In the genomic region with DNA sequence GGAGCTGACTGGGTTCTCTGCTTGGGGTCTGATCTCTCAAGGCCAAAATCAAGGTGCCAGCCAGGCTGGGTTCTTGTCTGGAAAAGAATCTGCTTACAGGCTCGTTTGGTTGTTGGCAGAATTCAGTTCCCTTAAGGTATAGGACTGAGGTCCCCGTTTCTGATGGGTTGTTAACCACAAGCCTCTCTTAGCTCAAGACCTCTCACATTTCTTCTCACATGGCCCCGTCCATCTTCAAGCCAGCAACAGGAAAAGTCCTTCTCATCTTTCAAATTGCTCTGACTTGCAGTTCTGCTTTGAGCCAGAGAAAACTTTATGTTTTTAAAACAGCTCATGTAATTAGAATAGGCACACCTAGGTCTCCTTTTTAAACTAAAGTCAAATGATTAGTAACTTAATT, we compare ENCODE assay signal across 16 cellular contexts. TPM values are rescaled to one million over a fixed set of nuclear protein-coding genes. Genes with fewer than 3 reads are reported as not detected.
DNase-seq lines count a peak whose midpoint lies in the region; ATAC-seq and TF ChIP-seq lines count a peak whose summit lies in the region.
"Had no signal": no experiment of that assay in that cellular context is flagged by ENCODE, and none has a peak within 500 bp of the region (broad histone marks: within the 10 kb centered on the region; RNA-seq: fewer than 3 reads in every experiment).

No MANE protein-coding gene starts in this region.

- peak overlapping the region; percentile 71 for H2BK120ac ChIP-seq in mesenchymal stem cell (ENCODE audit: low read depth, low read length)

- peaks cover 30% of the 10 kb centered on the region for H3K4me1 Mint-ChIP-seq in MCF 10A (ENCODE audit: insufficient read depth, unreplicated experiment)

- no TSS peak for BruUV-seq in MCF 10A (replicated peaks; lab: Mats Ljungman, UMichigan)

- H4K8ac ChIP-seq in mesenchymal stem cell (ENCODE audit: low read length): no peak overlapping the region

- H3K14ac ChIP-seq in mesenchymal stem cell (ENCODE audit: low read length in 2 of 2): no peak overlapping the region

- no peaks in the 10 kb centered on the region for H3K9me3 Mint-ChIP-seq in MCF 10A (ENCODE audit: unreplicated experiment)
- H3K9me3 Mint-ChIP-seq: activated naive CD4-positive, alpha-beta T cell treated with anti-CD3 and anti-CD28 coated beads, Interleukin-2, amount 50 U/mL, for 72 hours; H9 had no signal

- peak overlapping the region; percentile 87 for H3K9ac ChIP-seq in mesenchymal stem cell (ENCODE audit: low read length)

- no peak overlapping the region for H2BK5ac ChIP-seq in mesenchymal stem cell (ENCODE audit: low read depth, low read length, poor library complexity, severe bottlenecking)

- no peaks in the 10 kb centered on the region for H3K27me3 Mint-ChIP-seq in MCF 10A (ENCODE audit: insufficient read depth, unreplicated experiment)

- H3K79me1 ChIP-seq in mesenchymal stem cell (replicated peaks; ENCODE audit: low read length, poor library complexity, severe bottlenecking): peaks cover 4% of the 10 kb centered on the region

- peaks cover 4% of the 10 kb centered on the region for H3K4me1 ChIP-seq in mesenchymal stem cell (ENCODE audit: control insufficient read depth, insufficient read depth, low read depth, low read length)
- H3K4me1 ChIP-seq in transverse colon: peaks cover 23 to 49% (median 31%) of the 10 kb centered on the region in 4 donors

- H4K91ac ChIP-seq in mesenchymal stem cell (ENCODE audit: low read length): no peak overlapping the region

- H2AK5ac ChIP-seq in mesenchymal stem cell (ENCODE audit: low read length, severe bottlenecking): no peak overlapping the region

- CTCF ChIA-PET in MCF 10A (lab: Yijun Ruan, JAX): interaction anchor here (0.7 to 2.2 kb wide), 4 partner anchors 10 to 64 kb away, joined by 3 to 7 read pairs (median 4); no protein-coding TSS in a partner anchor

- H3K18ac ChIP-seq in mesenchymal stem cell (ENCODE audit: low read depth in 1 of 2, low read length in 2 of 2): peak overlapping the region in 1 of 2 experiments; percentile 75

- no peak for TF ChIP-seq EP300 in transverse colon (IDR thresholded peaks at IDR 0.05; ENCODE audit: low read depth)

- H3K36me3 Mint-ChIP-seq in MCF 10A (ENCODE audit: insufficient read depth, unreplicated experiment): no peaks in the 10 kb centered on the region
- H3K36me3 Mint-ChIP-seq: activated naive CD4-positive, alpha-beta T cell treated with anti-CD3 and anti-CD28 coated beads, Interleukin-2, amount 50 U/mL, for 72 hours had no signal

- H3K4me3 Mint-ChIP-seq in MCF 10A (ENCODE audit: unreplicated experiment): no peak overlapping the region
- H3K4me3 Mint-ChIP-seq: activated CD8-positive, alpha-beta T cell treated with anti-CD3 and anti-CD28 coated beads, Interleukin-2, amount 10 ng/mL, durations not matched to agents 7 days and 5 days; endodermal cell; H9 had no signal

- H3K4me3 ChIP-seq in mesenchymal stem cell (ENCODE audit: insufficient read depth in 1 of 2, low read depth in 1 of 2, low read length in 2 of 2) (peak overlapping the region in 1 of 2 experiments; percentile 78), transverse colon (no peak overlapping the region)

- H3K27ac Mint-ChIP-seq in MCF 10A (ENCODE audit: low read depth, unreplicated experiment): peak overlapping the region; percentile 32
- H3K27ac Mint-ChIP-seq: activated CD8-positive, alpha-beta T cell treated with anti-CD3 and anti-CD28 coated beads, Interleukin-2, amount 10 ng/mL, durations not matched to agents 7 days and 5 days; activated naive CD4-positive, alpha-beta T cell treated with anti-CD3 and anti-CD28 coated beads, Interleukin-2, amount 50 U/mL, for 72 hours; endodermal cell; H9 had no signal

- peaks cover 0 to 4% of the 10 kb centered on the region in 2 experiments for H3K36me3 ChIP-seq in mesenchymal stem cell (ENCODE audit: control insufficient read depth in 1 of 2, insufficient read depth in 2 of 2, low read depth in 1 of 2, low read length in 2 of 2)
- H3K36me3 ChIP-seq in transverse colon: no peaks in the 10 kb centered on the region
- H3K36me3 ChIP-seq: neutrophil had no signal

- H3K9me3 ChIP-seq in mesenchymal stem cell (ENCODE audit: control insufficient read depth, low read length) (no peaks in the 10 kb centered on the region), transverse colon (no peaks in the 10 kb centered on the region)
- H3K9me3 ChIP-seq: neutrophil had no signal

- in situ Hi-C loops in transverse colon (cut with MboI; ENCODE audit: low pct_ligation_motif_present in 1 of 4, low pct_unique_long_range_greater_than_20kb in 1 of 4, low sequenced_read_pairs in 3 of 4): no loop called here

- H3K23ac ChIP-seq in mesenchymal stem cell (ENCODE audit: low read length in 2 of 2): no peak overlapping the region

- ATAC-seq in GM18517 (IDR thresholded peaks at IDR 0.05; ENCODE audit: unreplicated experiment): no peak
- ATAC-seq: activated CD8-positive, alpha-beta T cell treated with anti-CD3 and anti-CD28 coated beads, Interleukin-2, amount 10 ng/mL, durations not matched to agents 7 days and 5 days; activated naive CD4-positive, alpha-beta T cell treated with anti-CD3 and anti-CD28 coated beads, Interleukin-2, amount 50 U/mL, for 72 hours had no signal

- no peak for TF ChIP-seq POLR2A in transverse colon (IDR thresholded peaks at IDR 0.05)

- H2BK15ac ChIP-seq in mesenchymal stem cell (ENCODE audit: low read depth, poor library complexity, severe bottlenecking): no peak overlapping the region

- H3K27ac ChIP-seq in mesenchymal stem cell (ENCODE audit: low read length, poor library complexity, severe bottlenecking) (peak overlapping the region; percentile 8), transverse colon (peak overlapping the region; percentile 76 to 84 (median 81))
- H3K27ac ChIP-seq: neutrophil had no signal

- no peak overlapping the region for H3K4me2 ChIP-seq in mesenchymal stem cell (ENCODE audit: low read length, poor library complexity, severe bottlenecking)

- no peak overlapping the region for H2BK12ac ChIP-seq in mesenchymal stem cell (ENCODE audit: low read length in 2 of 2)

- no peak overlapping the region for H2AFZ ChIP-seq in mesenchymal stem cell (ENCODE audit: low read depth, low read length)

- 14% methylated on average over 3 of the region's 3 CpGs for WGBS in mesenchymal stem cell
- 31 to 44% methylated on average over 2 to 3 of the region's 3 CpGs for WGBS in transverse colon (ENCODE audit: low coverage in 1 of 2), 2 donors

- TF ChIP-seq CTCF in MCF 10A (IDR thresholded peaks at IDR 0.05; ENCODE audit: unreplicated experiment) (no peak), transverse colon (IDR thresholded peaks at IDR 0.05) (no peak)

- POLR2A ChIA-PET in MCF 10A (lab: Yijun Ruan, JAX): interaction anchor here (0.8 to 2.2 kb wide), 6 partner anchors 8 to 21 kb away, joined by 3 to 20 read pairs (median 5); a partner anchor contains a TSS

- intact Hi-C loops in MCF 10A (cut with micrococcal nuclease): no loop called here
- intact Hi-C loops in transverse colon (cut with DNase I; ENCODE audit: low total_unique reads): no loop called here

- H3K27me3 ChIP-seq in mesenchymal stem cell (ENCODE audit: control insufficient read depth in 1 of 2, insufficient read depth in 1 of 2, low read length in 2 of 2) (no peaks in the 10 kb centered on the region), transverse colon (no peaks in the 10 kb centered on the region)
- H3K27me3 ChIP-seq: neutrophil had no signal

- H3K4ac ChIP-seq in mesenchymal stem cell (ENCODE audit: low read depth in 1 of 2, low read length in 2 of 2): no peak overlapping the region

- DNase-seq in SKM-1 (lab: John Stamatoyannopoulos, UW; ENCODE audit: unreplicated experiment): peak; percentile 17
- DNase-seq in SKM-1 treated with dmso at 0.1 percent for 144 hours (lab: John Stamatoyannopoulos, UW; ENCODE audit: unreplicated experiment): no peak
- no peak for DNase-seq in MCF 10A (ENCODE audit: unreplicated experiment)
- DNase-seq in mesenchymal stem cell: peak; percentile 51
- DNase-seq in transverse colon: no peak
- no peak for DNase-seq in NCI-H524 (lab: John Stamatoyannopoulos, UW)
- no peak for DNase-seq in retina
- DNase-seq: activated CD8-positive, alpha-beta T cell treated with anti-CD3 and anti-CD28 coated beads, Interleukin-2, amount 10 ng/mL, durations not matched to agents 7 days and 5 days; DND-41; endodermal cell; H9; NCI-H510A; trophoblast cell had no signal

RNA-seq across cellular contexts. Expression of a gene that starts 20.4 kb away (rescaled TPM):
- total RNA-seq in MCF 10A (2022): 32.6 and 37.0 TPM in 2 replicates
- 56.0 TPM for polyA plus RNA-seq in mesenchymal stem cell (2013, experiment 1 of 2)
- polyA plus RNA-seq in mesenchymal stem cell (2013, experiment 2 of 2): 52.3 TPM
- 10 to 100 TPM; 19.5 to 90.5 (median 40.8) TPM for total RNA-seq in transverse colon

Comparison
In these comparisons a context has a peak if more than half of its experiments do, and no peak if none do; other contexts are left out.
1. DNase-seq: peak in SKM-1 (single experiment) and mesenchymal stem cell (single experiment); none in SKM-1 treated with dmso at 0.1 percent for 144 hours (single experiment), MCF 10A (single experiment), transverse colon (single experiment), NCI-H524 (0 of 2) and retina (single experiment).